Comparison of ENCODE assay signal across 19 cellular contexts in the genomic region with DNA sequence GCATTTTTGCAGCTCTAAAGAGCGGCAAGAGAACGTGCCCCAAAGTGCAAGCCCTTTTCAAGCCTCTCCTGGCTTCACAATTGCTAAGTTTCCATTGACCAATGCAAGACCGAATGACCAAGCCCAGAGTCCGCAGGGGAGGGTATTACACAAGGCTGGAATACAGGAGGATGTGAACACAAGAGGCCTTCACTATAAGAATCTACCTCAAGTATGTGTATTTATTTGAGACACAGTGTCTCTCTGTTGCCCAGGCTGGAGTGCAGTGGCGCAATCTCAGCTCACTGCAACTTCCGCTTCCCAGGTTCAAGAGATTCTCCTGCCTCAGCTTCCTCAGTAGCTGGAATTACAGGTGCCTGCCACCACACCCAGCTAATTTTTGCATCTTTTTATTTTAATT.
"Had no signal": no experiment of that assay in that cellular context is flagged by ENCODE, and none has a peak within 500 bp of the region (broad histone marks: within the 10 kb centered on the region; RNA-seq: fewer than 3 reads in every experiment).

No MANE protein-coding gene starts in this region.

- H3K4me3 ChIP-seq: body of pancreas, cardiac muscle cell, esophagus squamous epithelium, gastroesophageal sphincter, prostate gland, tibial artery, uterus had no signal

- H3K27ac ChIP-seq: body of pancreas, cardiac muscle cell, gastroesophageal sphincter, prostate gland, tibial artery, uterus had no signal

- DNase-seq: activated effector memory CD4-positive, alpha-beta T cell treated with Interleukin-2 at 50 U/mL for 16 hours; activated naive CD4-positive, alpha-beta T cell treated with anti-CD3 and anti-CD28 coated beads for 36 hours; activated T-cell treated with anti-CD3 and anti-CD28 coated beads, Interleukin-2, amount 50 U/mL, for 72 hours; body of pancreas; cortex of kidney; endodermal cell; esophagus squamous epithelium; head of caudate nucleus; left cardiac atrium; naive thymus-derived CD4-positive, alpha-beta T cell; stimulated activated CD4-positive, alpha-beta T cell treated with anti-CD3 and anti-CD28 coated beads, Interleukin-4, amount 100 ng/mL, for 4 hours; substantia nigra; T-helper 9 cell; tibial artery; uterus had no signal

- H3K36me3 ChIP-seq: cardiac muscle cell, esophagus squamous epithelium, gastroesophageal sphincter, prostate gland, tibial artery, uterus had no signal

- H3K27me3 ChIP-seq: body of pancreas, cardiac muscle cell, esophagus squamous epithelium, gastroesophageal sphincter, tibial artery, uterus had no signal

- H3K9me3 ChIP-seq: body of pancreas, esophagus squamous epithelium, gastroesophageal sphincter, prostate gland, tibial artery, uterus had no signal

- ATAC-seq: activated T-cell treated with anti-CD3 and anti-CD28 coated beads, Interleukin-2, amount 50 U/mL, for 72 hours; gastroesophageal sphincter; naive thymus-derived CD4-positive, alpha-beta T cell; WTC11 had no signal

- H3K4me1 ChIP-seq: body of pancreas, gastroesophageal sphincter, prostate gland, tibial artery, uterus had no signal
